In the genomic region with DNA sequence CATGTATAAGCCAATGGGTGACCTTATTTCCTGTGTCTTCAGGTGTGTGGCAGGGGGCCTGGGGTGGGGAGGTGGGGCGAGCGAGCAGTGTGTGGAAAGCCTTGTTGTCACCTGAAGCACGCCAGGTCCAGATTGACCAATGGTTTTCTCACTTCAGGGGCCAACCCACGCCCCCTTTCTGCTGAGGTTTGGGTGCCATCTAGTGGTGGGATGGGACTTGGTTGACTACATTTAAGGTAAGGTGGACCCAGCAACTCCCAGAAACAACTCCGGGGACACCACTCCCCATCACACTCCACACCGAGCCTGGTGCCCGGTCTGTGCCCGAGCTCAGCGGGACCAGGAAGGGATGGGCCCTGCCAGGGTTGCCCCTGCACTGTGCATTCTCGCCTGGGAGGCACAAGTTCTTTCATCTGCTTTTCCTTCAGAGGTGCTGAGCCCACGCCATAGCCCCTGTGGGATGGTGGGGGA, we compare ENCODE assay signal across 9 cellular contexts. TPM values are rescaled to one million over a fixed set of nuclear protein-coding genes. Genes with fewer than 3 reads are reported as not detected.
DNase-seq lines count a peak whose midpoint lies in the region; ATAC-seq, FAIRE-seq and TF ChIP-seq lines count a peak whose summit lies in the region.
"Had no signal": no experiment of that assay in that cellular context is flagged by ENCODE, and none has a peak within 500 bp of the region (broad histone marks: within the 10 kb centered on the region; RNA-seq: fewer than 3 reads in every experiment).

No MANE protein-coding gene starts in this region.

- peaks cover 3% of the 10 kb centered on the region for H3F3A ChIP-seq in smooth muscle cell (ENCODE audit: low read depth)

- no peak overlapping the region for H3K27ac ChIP-seq in K562 (ENCODE audit: extremely low read depth, low read depth, low read length)
- H3K27ac ChIP-seq in smooth muscle cell (ENCODE audit: low read depth), result no peak overlapping the region

- H3K9me1 ChIP-seq in K562 (ENCODE audit: control insufficient read depth, insufficient read depth, low read length), result no peaks in the 10 kb centered on the region

- no peak for TF ChIP-seq POLR2A in K562 (conservative IDR thresholded peaks at IDR 0.05)

- H3K36me3 ChIP-seq in K562 (ENCODE audit: control insufficient read depth, insufficient read depth, low read length), result no peaks in the 10 kb centered on the region
- H3K36me3 ChIP-seq in smooth muscle cell (ENCODE audit: low read depth), result no peaks in the 10 kb centered on the region

- FAIRE-seq in K562 (lab: Jason Lieb, UNC), result peak; percentile 98

- H3K4me1 ChIP-seq in K562 (replicated peaks in 1 of 2; ENCODE audit: control insufficient read depth in 2 of 2, insufficient read depth in 2 of 2, low read length in 2 of 2) (peaks cover 0 to 16% of the 10 kb centered on the region in 2 experiments; a peak in 1 of 5 replicates), smooth muscle cell (ENCODE audit: low read depth) (no peaks in the 10 kb centered on the region)

- H3K79me2 ChIP-seq in K562 (ENCODE audit: control insufficient read depth, insufficient read depth, low read length) (no peaks in the 10 kb centered on the region), smooth muscle cell (ENCODE audit: low read depth) (no peaks in the 10 kb centered on the region)

- H2AFZ ChIP-seq in K562 (ENCODE audit: low read depth, low read length) (no peak overlapping the region), smooth muscle cell (ENCODE audit: low read depth) (no peak overlapping the region)

- WGBS in K562 (ENCODE audit: insufficient coverage, low coverage, missing lambda C conversion rate), result 15% methylated on average over 7 of the region's 11 CpGs
- 59% methylated on average over 11 of the region's 11 CpGs for WGBS in smooth muscle cell (ENCODE audit: low lambda C conversion rate)

- H3K9ac ChIP-seq in K562 (ENCODE audit: insufficient read depth in 1 of 2, low read depth in 2 of 2, low read length in 2 of 2) (peak overlapping the region in 1 of 2 experiments; percentile 8; a peak in 1 of 4 replicates), smooth muscle cell (ENCODE audit: low read depth) (no peak overlapping the region)

- CTCF ChIA-PET in K562 (lab: Yijun Ruan, JAX; ENCODE audit: low intra/inter-chr PET ratio), result interaction anchor here (0.5 to 1.2 kb wide), 3 partner anchors 263 to 768 kb away, joined by 3 to 6 read pairs (median 4); no protein-coding TSS in a partner anchor

- H3K27me3 ChIP-seq in K562 (ENCODE audit: control insufficient read depth in 2 of 2, insufficient read depth in 2 of 2, low read length in 2 of 2) (no peaks in the 10 kb centered on the region), smooth muscle cell (ENCODE audit: low read depth) (no peaks in the 10 kb centered on the region)
- H3K27me3 ChIP-seq: BLaER1 treated with 17β-estradiol and CSF1 and Interleukin-3, amounts not matched to agents 10 nM and 100 nM had no signal

- ATAC-seq in K562 (peak; percentile 96), GM19455 (IDR thresholded peaks at IDR 0.05; ENCODE audit: unreplicated experiment) (no peak)

- H3K4me2 ChIP-seq in K562 (ENCODE audit: insufficient read depth, low read length) (no peak overlapping the region), smooth muscle cell (no peak overlapping the region)

- POLR2A ChIA-PET in K562 (lab: Yijun Ruan, JAX), result no interaction called here

- H4K20me1 ChIP-seq in K562 (replicated peaks; ENCODE audit: control insufficient read depth, insufficient read depth, low read length), result no peaks in the 10 kb centered on the region
- peaks cover 22% of the 10 kb centered on the region for H4K20me1 ChIP-seq in smooth muscle cell (ENCODE audit: low read depth)

- peak; percentile 67 to 74 for DNase-seq in NCI-H2081 (lab: John Stamatoyannopoulos, UW)
- DNase-seq in NCI-H2081 treated with DMSO at 0.1 percent for 48 hours (lab: John Stamatoyannopoulos, UW), result no peak
- peak; percentile 66 for DNase-seq in NCI-H146 (lab: John Stamatoyannopoulos, UW)
- peak; percentile 62 for DNase-seq in T1000 (lab: John Stamatoyannopoulos, UW)
- DNase-seq in K562 (ENCODE audit: extremely low read depth in 1 of 4, low spot score in 3 of 4), result peak; percentile 87 to 92 (median 92)
- DNase-seq in iPS DF 4.7 (ENCODE audit: extremely low read depth, low spot score), result peak; percentile 78
- DNase-seq in smooth muscle cell (lab: John Stamatoyannopoulos, UW; ENCODE audit: unreplicated experiment), result peak; percentile 3

- intact Hi-C loops in K562 (cut with micrococcal nuclease), result loop anchor here (1.0 to 5.0 kb wide), 3 partner anchors 133 to 456 kb away; a partner anchor contains a TSS

- TF ChIP-seq EP300 in K562 (IDR thresholded peaks at IDR 0.05; ENCODE audit: low read length), result no peak

- in situ Hi-C loops in K562 (cut with MboI), result loop anchor here (10.0 kb wide), 1 partner anchor 464 kb away; no protein-coding TSS in a partner anchor

- no peak overlapping the region for H3K4me3 ChIP-seq in K562
- no peak overlapping the region for H3K4me3 ChIP-seq in smooth muscle cell
- H3K4me3 ChIP-seq: BLaER1 treated with 17β-estradiol and CSF1 and Interleukin-3, amounts not matched to agents 10 nM and 100 nM had no signal

- H3K9me3 ChIP-seq in K562 (replicated peaks; ENCODE audit: control insufficient read depth, insufficient read depth, low read depth, low read length) (0 out of 2 replicates have a peak, but pooled peaks cover 3% of the 10 kb centered on the region), smooth muscle cell (replicated peaks; ENCODE audit: low read depth) (no peaks in the 10 kb centered on the region)
- H3K9me3 ChIP-seq: BLaER1 treated with 17β-estradiol and CSF1 and Interleukin-3, amounts not matched to agents 10 nM and 100 nM had no signal

- peak; percentile 68 to 85 for TF ChIP-seq RAD21 in K562 (CRISPR knock-in tag; conservative IDR thresholded peaks at IDR 0.05 in 1 of 2, IDR thresholded peaks at IDR 0.05 in 1 of 2)

- BruUV-seq in K562 (replicated peaks; lab: Mats Ljungman, UMichigan), result no TSS peak

- TF ChIP-seq CTCF in K562 (IDR thresholded peaks at IDR 0.05 in 2 of 3, conservative IDR thresholded peaks at IDR 0.05 in 1 of 3; ENCODE audit: insufficient read depth in 2 of 3, low read depth in 1 of 3, low read length in 3 of 3) (peak; percentile 83 to 91 (median 86)), smooth muscle cell (IDR thresholded peaks at IDR 0.05; ENCODE audit: borderline replicate concordance, insufficient read depth, poor library complexity, severe bottlenecking) (peak; percentile 74)

TF ChIP-seq in K562, 482 proteins besides CTCF, POLR2A, EP300 and RAD21 (continues in another document):
- no peak for TF ChIP-seq MTF1 (CRISPR knock-in tag; IDR thresholded peaks at IDR 0.05; ENCODE audit: borderline replicate concordance)
- TF ChIP-seq, protein P1, sequence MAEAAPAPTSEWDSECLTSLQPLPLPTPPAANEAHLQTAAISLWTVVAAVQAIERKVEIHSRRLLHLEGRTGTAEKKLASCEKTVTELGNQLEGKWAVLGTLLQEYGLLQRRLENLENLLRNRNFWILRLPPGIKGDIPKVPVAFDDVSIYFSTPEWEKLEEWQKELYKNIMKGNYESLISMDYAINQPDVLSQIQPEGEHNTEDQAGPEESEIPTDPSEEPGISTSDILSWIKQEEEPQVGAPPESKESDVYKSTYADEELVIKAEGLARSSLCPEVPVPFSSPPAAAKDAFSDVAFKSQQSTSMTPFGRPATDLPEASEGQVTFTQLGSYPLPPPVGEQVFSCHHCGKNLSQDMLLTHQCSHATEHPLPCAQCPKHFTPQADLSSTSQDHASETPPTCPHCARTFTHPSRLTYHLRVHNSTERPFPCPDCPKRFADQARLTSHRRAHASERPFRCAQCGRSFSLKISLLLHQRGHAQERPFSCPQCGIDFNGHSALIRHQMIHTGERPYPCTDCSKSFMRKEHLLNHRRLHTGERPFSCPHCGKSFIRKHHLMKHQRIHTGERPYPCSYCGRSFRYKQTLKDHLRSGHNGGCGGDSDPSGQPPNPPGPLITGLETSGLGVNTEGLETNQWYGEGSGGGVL (CRISPR knock-in tag; IDR thresholded peaks at IDR 0.05), result no peak
- peak in 1 of 2 experiments; percentile 32; a peak in 1 of 4 replicates for TF ChIP-seq RCOR1 (IDR thresholded peaks at IDR 0.05; ENCODE audit: borderline replicate concordance in 1 of 2, low read depth in 2 of 2, low read length in 2 of 2)
- TF ChIP-seq MYNN (IDR thresholded peaks at IDR 0.05), result peak; percentile 54; the same call in 1 of the 2 replicates
- no peak for TF ChIP-seq MYNN (CRISPR knock-in tag; IDR thresholded peaks at IDR 0.05)
- TF ChIP-seq EGR1 (conservative IDR thresholded peaks at IDR 0.05), result peak; percentile 45; the same call in 1 of the 2 replicates
- no peak for TF ChIP-seq NFYB (IDR thresholded peaks at IDR 0.05; ENCODE audit: extremely low read depth, insufficient read length)

RNA-seq across cellular contexts. Expression of a gene that starts 40.0 kb away (rescaled TPM):
- total RNA-seq in K562 (2011; cell fraction: chromatin; rRNA removed; ENCODE audit: low replicate concordance), result 40.8 and 84.4 TPM in 2 replicates
- total RNA-seq in K562 (2011; cell fraction: nucleolus; rRNA removed), result 45.5 and 52.4 TPM in 2 replicates
- 44.5 and 47.8 TPM in 2 replicates for total RNA-seq in K562 (2011; cell fraction: nucleoplasm; rRNA removed)
- total RNA-seq in K562 (2014; rRNA removed) (4.6 and 4.9 TPM in 2 replicates), K562 (2014; rRNA removed; fragmentation: Illumina TruSeq; extraction: Trizol) (2.3 and 2.8 TPM in 2 replicates), K562 (2015; rRNA removed; fragmentation: Illumina TruSeq; extraction: Trizol) (3.1 and 3.2 TPM in 2 replicates), K562 (2021) (9.2 and 10.2 TPM in 2 replicates), smooth muscle cell (5.9 and 7.4 TPM in 2 replicates)
- polyA plus RNA-seq in K562 (2011; rRNA removed) (5.5 and 5.9 TPM in 2 replicates), K562 (2014; fragmentation: Illumina TruSeq; extraction: Trizol) (5.0 and 5.7 TPM in 2 replicates), K562 (2014; fragmentation: Nextera tagmentation; extraction: Ambion mirVana) (under 1 TPM; 0.66 to 0.82 TPM), K562 (2014; rRNA removed) (7.0 and 9.3 TPM in 2 replicates), smooth muscle cell (10.5 and 13.6 TPM in 2 replicates)
- 5.8 TPM in 2 replicates for polyA plus RNA-seq in K562 (2011; cell fraction: cytosol; rRNA removed)
- polyA plus RNA-seq in K562 (2011; cell fraction: nucleus; rRNA removed), result 49.5 and 65.9 TPM in 2 replicates
- 6.3 and 8.7 TPM in 2 replicates for polyA plus RNA-seq in K562 (2012)
- 4.1 and 5.0 TPM in 2 replicates for polyA minus RNA-seq in K562 (2011; rRNA and poly(A)+ RNA removed)
- 6.3 and 6.4 TPM in 2 replicates for polyA minus RNA-seq in K562 (2011; cell fraction: cytosol; rRNA and poly(A)+ RNA removed)
- polyA minus RNA-seq in K562 (2011; cell fraction: nucleus; rRNA and poly(A)+ RNA removed), result 15.0 and 17.4 TPM in 2 replicates
